8 cellular contexts compared by ENCODE assay signal in genomic region chr10:96124230-96125141, GRCh38. TPM values are rescaled to one million over a fixed set of nuclear protein-coding genes. Genes with fewer than 3 reads are reported as not detected.
DNase-seq lines count a peak whose midpoint lies in the region; ATAC-seq, FAIRE-seq and TF ChIP-seq lines count a peak whose summit lies in the region.

No MANE protein-coding gene starts in this region.

- H3K4me3 ChIP-seq in HAP-1 (peak overlapping the region; percentile 24), OCI-LY7 (ENCODE audit: low read depth, low read length, poor library complexity, severe bottlenecking) (peak overlapping the region; percentile 42)

- H3K4me1 ChIP-seq in HAP-1, result peaks cover 1% of the 10 kb centered on the region; the same call in 1 of the 2 replicates
- H3K4me1 ChIP-seq in OCI-LY7 (ENCODE audit: insufficient read depth, low read length, poor library complexity, severe bottlenecking), result peaks cover 21% of the 10 kb centered on the region

- peak overlapping the region; percentile 61 for H3K4me2 ChIP-seq in OCI-LY7 (ENCODE audit: low read length)

- TF ChIP-seq CTCF in OCI-LY7 (conservative IDR thresholded peaks at IDR 0.05; ENCODE audit: low read length) (no peak), D721Med (IDR thresholded peaks at IDR 0.05; ENCODE audit: insufficient read depth, missing control alignments) (no peak)

- no peaks in the 10 kb centered on the region for H3K36me3 ChIP-seq in HAP-1 (replicated peaks)
- no peaks in the 10 kb centered on the region for H3K36me3 ChIP-seq in OCI-LY7 (ENCODE audit: insufficient read depth, low read length)

- peak; percentile 18 for DNase-seq in 8988T
- peak; percentile 28 to 71 for DNase-seq in HAP-1 (ENCODE audit: low spot score in 2 of 2)
- DNase-seq in OCI-LY7 (ENCODE audit: low spot score), result peak; percentile 64
- peak; percentile 38 for DNase-seq in fibroblast of gingiva (ENCODE audit: low read depth)
- peak; percentile 62 for DNase-seq in renal cortical epithelial cell (ENCODE audit: low read depth)
- no peak for DNase-seq in D721Med (ENCODE audit: insufficient read length, low spot score)

- BruUV-seq in OCI-LY7 (replicated peaks; lab: Mats Ljungman, UMichigan), result no TSS peak

- ATAC-seq in HG03442 (IDR thresholded peaks at IDR 0.05; ENCODE audit: unreplicated experiment) (no peak), GM19023 (IDR thresholded peaks at IDR 0.05; ENCODE audit: unreplicated experiment) (no peak)

- POLR2A ChIA-PET in OCI-LY7 (lab: Charles Lee), result interaction anchor here (0.7 to 1.7 kb wide), 6 partner anchors 10 to 175 kb away, joined by 3 to 6 read pairs (median 3); no protein-coding TSS in a partner anchor

- in situ Hi-C loops in HAP-1 (cut with MboI; ENCODE audit: low sequenced_read_pairs), result no loop called here

- peak overlapping the region; percentile 97 for H2AFZ ChIP-seq in OCI-LY7 (ENCODE audit: low read length)

- no peaks in the 10 kb centered on the region for H3K9me2 ChIP-seq in OCI-LY7 (ENCODE audit: insufficient read depth, low read length)

- no peak for FAIRE-seq in D721Med (lab: Jason Lieb, UNC)

- H3K27me3 ChIP-seq in HAP-1 (ENCODE audit: low read depth), result no peaks in the 10 kb centered on the region

- peak overlapping the region; percentile 4 for H3K27ac ChIP-seq in OCI-LY7 (ENCODE audit: low read depth, low read length, poor library complexity, severe bottlenecking)

- no peaks in the 10 kb centered on the region for H3K79me2 ChIP-seq in OCI-LY7 (ENCODE audit: insufficient read depth, low read depth, low read length)

- intact Hi-C loops in OCI-LY7 (cut with micrococcal nuclease; ENCODE audit: unreplicated experiment), result no loop called here

- H3K9me3 ChIP-seq in HAP-1 (no peaks in the 10 kb centered on the region), OCI-LY7 (ENCODE audit: low read length) (no peaks in the 10 kb centered on the region)

- no peaks in the 10 kb centered on the region for H4K20me1 ChIP-seq in OCI-LY7 (ENCODE audit: insufficient read depth, low read length)

- CTCF ChIA-PET in OCI-LY7 (lab: Charles Lee; ENCODE audit: unreplicated experiment), result no interaction called here

RNA-seq across cellular contexts. Expression of gene ZNF518A, which starts 5.6 kb away (rescaled TPM):
- total RNA-seq in OCI-LY7 (2014; rRNA removed; shearing (Covaris generic)), result 19.0 and 19.4 TPM in 2 replicates
- 19.7 and 24.7 TPM in 2 replicates for total RNA-seq in OCI-LY7 (2022)
- total RNA-seq in renal cortical epithelial cell, result 16.5 and 29.3 TPM in 2 replicates
